In the genomic region with DNA sequence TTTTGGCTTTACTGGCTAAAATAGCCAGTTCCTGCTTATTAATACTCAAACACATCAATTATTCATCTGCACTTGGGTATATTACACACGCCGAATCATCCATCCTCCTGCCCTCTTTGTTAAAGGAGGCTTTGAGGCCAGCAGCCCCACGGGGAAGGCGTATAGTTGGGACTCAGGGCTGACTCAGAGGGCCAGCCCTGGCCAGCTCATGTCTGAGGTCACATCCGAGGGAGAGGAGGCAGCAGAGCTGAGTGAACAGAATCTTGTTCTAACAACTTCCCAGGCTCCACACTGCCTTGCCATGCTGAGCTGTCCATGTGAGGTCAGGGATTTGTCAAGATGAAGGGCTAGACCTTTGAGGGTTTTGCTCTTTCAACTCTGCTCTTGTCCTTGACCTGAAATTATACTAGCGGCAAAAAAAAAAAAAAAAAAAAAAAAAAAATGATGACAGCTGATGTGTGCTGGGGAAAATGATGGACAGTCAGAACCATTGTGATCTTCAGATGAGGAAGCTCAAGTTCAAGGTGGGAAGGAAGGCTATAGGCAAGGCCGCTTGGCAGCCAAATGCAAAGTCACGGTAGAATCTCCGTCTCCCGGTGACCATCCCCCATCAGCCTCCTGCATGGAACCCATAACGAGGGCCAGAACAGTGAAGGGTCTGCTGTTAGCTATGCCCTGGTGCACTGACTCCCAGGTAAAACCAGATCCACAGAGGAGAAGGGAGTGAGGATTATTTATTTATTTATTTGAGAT, we compare ENCODE assay signal across 9 cellular contexts. TPM values are rescaled to one million over a fixed set of nuclear protein-coding genes. Genes with fewer than 3 reads are reported as not detected.
A peak's percentile ranks its signal among the peaks of the same experiment; 100 is the strongest.
DNase-seq lines count a peak whose midpoint lies in the region; ATAC-seq, FAIRE-seq and TF ChIP-seq lines count a peak whose summit lies in the region.
"Had no signal": no experiment of that assay in that cellular context is flagged by ENCODE, and none has a peak within 500 bp of the region (broad histone marks: within the 10 kb centered on the region; RNA-seq: fewer than 3 reads in every experiment).

No MANE protein-coding gene starts in this region.

- no peaks in the 10 kb centered on the region for H3K36me3 Mint-ChIP-seq in activated CD8-positive, alpha-beta T cell treated with anti-CD3 and anti-CD28 coated beads for 36 hours (ENCODE audit: low read depth)
- H3K36me3 Mint-ChIP-seq in activated CD8-positive, alpha-beta T cell treated with anti-CD3 and anti-CD28 coated beads, Interleukin-2, amount 10 ng/mL, durations not matched to agents 7 days and 5 days (ENCODE audit: low read depth): no peaks in the 10 kb centered on the region
- H3K36me3 Mint-ChIP-seq: stimulated activated naive B cell treated with anti-CD40 and anti-IgM and Interleukin-4, amounts not matched to agents 10 μg/mL and 1 μg/mL and 100 μg/mL, for 72 hours had no signal

- no peak for TF ChIP-seq POLR2A in NB4 (IDR thresholded peaks at IDR 0.05; ENCODE audit: extremely low read depth, insufficient read length)
- TF ChIP-seq POLR2A in esophagus squamous epithelium (IDR thresholded peaks at IDR 0.05): no peak

- H3K36me3 ChIP-seq in esophagus squamous epithelium (no peaks in the 10 kb centered on the region), small intestine (ENCODE audit: control insufficient read depth in 2 of 2, insufficient read depth in 2 of 2, low read length in 2 of 2) (no peaks in the 10 kb centered on the region)

- CTCF ChIA-PET in activated CD8-positive, alpha-beta T cell treated with anti-CD3 and anti-CD28 coated beads for 36 hours (lab: Charles Lee): interaction anchor here (1.0 kb wide), 1 partner anchor 17 kb away, joined by 3 read pairs; no protein-coding TSS in a partner anchor
- CTCF ChIA-PET in activated CD8-positive, alpha-beta T cell treated with anti-CD3 and anti-CD28 coated beads, Interleukin-2, amount 10 ng/mL, durations not matched to agents 7 days and 5 days (lab: Charles Lee): interaction anchor here (0.8 kb wide), 1 partner anchor 44 kb away, joined by 3 read pairs; no protein-coding TSS in a partner anchor

- peak; percentile 34 for DNase-seq in activated CD8-positive, alpha-beta T cell treated with anti-CD3 and anti-CD28 coated beads for 36 hours
- DNase-seq in activated CD8-positive, alpha-beta T cell treated with anti-CD3 and anti-CD28 coated beads, Interleukin-2, amount 10 ng/mL, durations not matched to agents 7 days and 5 days: no peak
- DNase-seq in NB4 (ENCODE audit: low read depth) (peak; percentile 84), epithelial cell of proximal tubule (ENCODE audit: low read depth) (peak; percentile 57), retina (peak; percentile 36), esophagus squamous epithelium (lab: John Stamatoyannopoulos, UW) (no peak), small intestine (no peak)
- DNase-seq: stimulated activated naive B cell treated with anti-CD40 and anti-IgM and Interleukin-4, amounts not matched to agents 10 μg/mL and 1 μg/mL and 100 μg/mL, for 72 hours had no signal

- H3K4me3 ChIP-seq in NB4 (ENCODE audit: low read depth, low read length): no peak overlapping the region
- H3K4me3 ChIP-seq in epithelial cell of proximal tubule (ENCODE audit: low read depth, low read length): no peak overlapping the region
- no peak overlapping the region for H3K4me3 ChIP-seq in esophagus squamous epithelium
- no peak overlapping the region for H3K4me3 ChIP-seq in small intestine (ENCODE audit: low read depth in 1 of 2, low read length in 2 of 2)

- no peaks in the 10 kb centered on the region for H3K9me3 Mint-ChIP-seq in activated CD8-positive, alpha-beta T cell treated with anti-CD3 and anti-CD28 coated beads for 36 hours
- no peaks in the 10 kb centered on the region for H3K9me3 Mint-ChIP-seq in activated CD8-positive, alpha-beta T cell treated with anti-CD3 and anti-CD28 coated beads, Interleukin-2, amount 10 ng/mL, durations not matched to agents 7 days and 5 days (ENCODE audit: insufficient read depth)
- H3K9me3 Mint-ChIP-seq: stimulated activated naive B cell treated with anti-CD40 and anti-IgM and Interleukin-4, amounts not matched to agents 10 μg/mL and 1 μg/mL and 100 μg/mL, for 72 hours had no signal

- no peaks in the 10 kb centered on the region for H3K27me3 Mint-ChIP-seq in activated CD8-positive, alpha-beta T cell treated with anti-CD3 and anti-CD28 coated beads for 36 hours
- peaks cover 2% of the 10 kb centered on the region for H3K27me3 Mint-ChIP-seq in activated CD8-positive, alpha-beta T cell treated with anti-CD3 and anti-CD28 coated beads, Interleukin-2, amount 10 ng/mL, durations not matched to agents 7 days and 5 days (ENCODE audit: low read depth)

- WGBS in esophagus squamous epithelium, 2 donors: 48 to 67% methylated on average over 5 to 10 of the region's 11 CpGs
- WGBS in small intestine, 3 donors: 71 to 78% (median 72%) methylated on average over 11 of the region's 11 CpGs

- peaks cover 0 to 12% (median 7%) of the 10 kb centered on the region in 3 donors for H3K4me1 ChIP-seq in esophagus squamous epithelium
- no peaks in the 10 kb centered on the region for H3K4me1 ChIP-seq in small intestine (ENCODE audit: control insufficient read depth in 2 of 2, insufficient read depth in 1 of 2, low read depth in 1 of 2, low read length in 1 of 2)

- FAIRE-seq in small intestine (lab: Jason Lieb, UNC): no peak

- no peak overlapping the region for H3K27ac Mint-ChIP-seq in activated CD8-positive, alpha-beta T cell treated with anti-CD3 and anti-CD28 coated beads for 36 hours
- H3K27ac Mint-ChIP-seq in activated CD8-positive, alpha-beta T cell treated with anti-CD3 and anti-CD28 coated beads, Interleukin-2, amount 10 ng/mL, durations not matched to agents 7 days and 5 days: no peak overlapping the region
- H3K27ac Mint-ChIP-seq: stimulated activated naive B cell treated with anti-CD40 and anti-IgM and Interleukin-4, amounts not matched to agents 10 μg/mL and 1 μg/mL and 100 μg/mL, for 72 hours had no signal

- H3K4me1 Mint-ChIP-seq in activated CD8-positive, alpha-beta T cell treated with anti-CD3 and anti-CD28 coated beads for 36 hours (ENCODE audit: low read depth): peaks cover 3% of the 10 kb centered on the region
- no peaks in the 10 kb centered on the region for H3K4me1 Mint-ChIP-seq in activated CD8-positive, alpha-beta T cell treated with anti-CD3 and anti-CD28 coated beads, Interleukin-2, amount 10 ng/mL, durations not matched to agents 7 days and 5 days (ENCODE audit: low read depth)
- H3K4me1 Mint-ChIP-seq: stimulated activated naive B cell treated with anti-CD40 and anti-IgM and Interleukin-4, amounts not matched to agents 10 μg/mL and 1 μg/mL and 100 μg/mL, for 72 hours had no signal

- intact Hi-C loops in activated CD8-positive, alpha-beta T cell treated with anti-CD3 and anti-CD28 coated beads for 36 hours (cut with micrococcal nuclease): no loop called here
- intact Hi-C loops in esophagus squamous epithelium (cut with DNase I): no loop called here

- H3K27ac ChIP-seq in esophagus squamous epithelium (peak overlapping the region in 2 of 4 donors; percentile 22 to 39), small intestine (ENCODE audit: low read depth in 1 of 2, low read length in 1 of 2) (no peak overlapping the region)

- peak; percentile 72 for ATAC-seq in activated CD8-positive, alpha-beta T cell treated with anti-CD3 and anti-CD28 coated beads for 36 hours
- no peak for ATAC-seq in activated CD8-positive, alpha-beta T cell treated with anti-CD3 and anti-CD28 coated beads, Interleukin-2, amount 10 ng/mL, durations not matched to agents 7 days and 5 days
- ATAC-seq in HG03442 (IDR thresholded peaks at IDR 0.05; ENCODE audit: unreplicated experiment): no peak
- ATAC-seq: stimulated activated naive B cell treated with anti-CD40 and anti-IgM and Interleukin-4, amounts not matched to agents 10 μg/mL and 1 μg/mL and 100 μg/mL, for 72 hours had no signal

- H3K4me3 Mint-ChIP-seq in activated CD8-positive, alpha-beta T cell treated with anti-CD3 and anti-CD28 coated beads for 36 hours: no peak overlapping the region
- H3K4me3 Mint-ChIP-seq in activated CD8-positive, alpha-beta T cell treated with anti-CD3 and anti-CD28 coated beads, Interleukin-2, amount 10 ng/mL, durations not matched to agents 7 days and 5 days: no peak overlapping the region
- H3K4me3 Mint-ChIP-seq: stimulated activated naive B cell treated with anti-CD40 and anti-IgM and Interleukin-4, amounts not matched to agents 10 μg/mL and 1 μg/mL and 100 μg/mL, for 72 hours had no signal

- POLR2A ChIA-PET in activated CD8-positive, alpha-beta T cell treated with anti-CD3 and anti-CD28 coated beads for 36 hours (lab: Charles Lee): interaction anchor here (0.6 to 1.1 kb wide), 2 partner anchors 11 to 28 kb away, joined by 3 read pairs; no protein-coding TSS in a partner anchor
- POLR2A ChIA-PET in activated CD8-positive, alpha-beta T cell treated with anti-CD3 and anti-CD28 coated beads, Interleukin-2, amount 10 ng/mL, durations not matched to agents 7 days and 5 days (lab: Charles Lee): no interaction called here

- H3K9me3 ChIP-seq in esophagus squamous epithelium: no peaks in the 10 kb centered on the region
- H3K9me3 ChIP-seq in small intestine (ENCODE audit: control insufficient read depth, low read depth): no peaks in the 10 kb centered on the region

- TF ChIP-seq CTCF in activated CD8-positive, alpha-beta T cell treated with anti-CD3 and anti-CD28 coated beads for 36 hours (IDR thresholded peaks at IDR 0.05): no peak
- TF ChIP-seq CTCF in NB4 (IDR thresholded peaks at IDR 0.05; ENCODE audit: low read depth, low read length) (no peak), epithelial cell of proximal tubule (conservative IDR thresholded peaks at IDR 0.05; ENCODE audit: low read depth, low read length) (no peak), esophagus squamous epithelium (IDR thresholded peaks at IDR 0.05) (no peak)

- H3K27me3 ChIP-seq in esophagus squamous epithelium (no peaks in the 10 kb centered on the region), small intestine (ENCODE audit: control insufficient read depth in 2 of 2, insufficient read depth in 2 of 2, low read length in 2 of 2) (no peaks in the 10 kb centered on the region)

RNA-seq across cellular contexts. Expression of a gene that starts 12.5 kb away (rescaled TPM):
- total RNA-seq in activated CD8-positive, alpha-beta T cell treated with anti-CD3 and anti-CD28 coated beads for 36 hours: 10 to 100 TPM; 68.4 to 69.2 TPM
- total RNA-seq in activated CD8-positive, alpha-beta T cell treated with anti-CD3 and anti-CD28 coated beads, Interleukin-2, amount 10 ng/mL, durations not matched to agents 7 days and 5 days: 10 to 100 TPM; 76.8 to 86.7 TPM
- total RNA-seq in epithelial cell of proximal tubule (47.5 and 59.3 TPM in 2 replicates), esophagus squamous epithelium (100 to 1,000 TPM in 1 of 4 donors, 10 to 100 TPM in 3; 44.4 to 112 (median 67.5) TPM)
- 10 to 100 TPM; 37.7 to 67.8 (median 62.4) TPM for polyA plus RNA-seq in small intestine

RNA-seq across cellular contexts. Expression of a gene that starts 38.7 kb away (rescaled TPM):
- total RNA-seq in activated CD8-positive, alpha-beta T cell treated with anti-CD3 and anti-CD28 coated beads for 36 hours: 100 to 1,000 TPM; 202 to 207 TPM
- total RNA-seq in activated CD8-positive, alpha-beta T cell treated with anti-CD3 and anti-CD28 coated beads, Interleukin-2, amount 10 ng/mL, durations not matched to agents 7 days and 5 days: 100 to 1,000 TPM; 240 to 241 TPM
- 187 and 238 TPM in 2 replicates for total RNA-seq in epithelial cell of proximal tubule
- 100 to 1,000 TPM; 157 to 273 (median 211) TPM for total RNA-seq in esophagus squamous epithelium
- polyA plus RNA-seq in small intestine: 100 to 1,000 TPM in 1 of 3 donors, 10 to 100 TPM in 2; 80.5 to 148 (median 82.3) TPM

Comparison
In these comparisons a context has a peak if more than half of its experiments do, and no peak if none do; other contexts are left out.
1. DNase-seq: peak in activated CD8-positive, alpha-beta T cell treated with anti-CD3 and anti-CD28 coated beads for 36 hours (single experiment), NB4 (single experiment), epithelial cell of proximal tubule (single experiment) and retina (single experiment); none in activated CD8-positive, alpha-beta T cell treated with anti-CD3 and anti-CD28 coated beads, Interleukin-2, amount 10 ng/mL, durations not matched to agents 7 days and 5 days (single experiment), esophagus squamous epithelium (single experiment) and small intestine (single experiment).